22 cellular contexts compared by ENCODE assay signal in genomic region chr17:36661688-36662087, GRCh38.
DNase-seq lines count a peak whose midpoint lies in the region; ATAC-seq, FAIRE-seq and TF ChIP-seq lines count a peak whose summit lies in the region.
"Had no signal": no experiment of that assay in that cellular context is flagged by ENCODE, and none has a peak within 500 bp of the region (broad histone marks: within the 10 kb centered on the region; RNA-seq: fewer than 3 reads in every experiment).

No MANE protein-coding gene starts in this region.

- no peaks in the 10 kb centered on the region for H3K9me2 ChIP-seq in neural cell (ENCODE audit: insufficient read depth, low read length)

- H3K4me3 Mint-ChIP-seq in brain (peak overlapping the region; percentile 9 to 69 (median 49)), endodermal cell (no peak overlapping the region)
- H3K4me3 Mint-ChIP-seq: B cell; CD4-positive, CD25-positive, alpha-beta regulatory T cell; CD8-positive, alpha-beta memory T cell had no signal

- CTCF ChIA-PET in HepG2 (lab: Yijun Ruan, JAX; ENCODE audit: low intra/inter-chr PET ratio, low total read pairs), result no interaction called here

- FAIRE-seq in HepG2 (lab: Jason Lieb, UNC), result no peak
- FAIRE-seq: G401.6, GM12892, GM18507, H54 had no signal

- H3K27me3 ChIP-seq in HepG2 (ENCODE audit: control insufficient read depth in 1 of 2, insufficient read depth in 2 of 2, low read length in 2 of 2) (peaks cover 11 to 75% of the 10 kb centered on the region in 2 experiments), right lobe of liver (peaks cover 0 to 6% of the 10 kb centered on the region in 2 donors), neural cell (ENCODE audit: insufficient read depth, low read depth, low read length) (peaks cover 17% of the 10 kb centered on the region), brain microvascular endothelial cell (replicated peaks) (peaks cover 14% of the 10 kb centered on the region), endodermal cell (ENCODE audit: control insufficient read depth, insufficient read depth, low read length, poor library complexity, severe bottlenecking) (no peaks in the 10 kb centered on the region)

- intact Hi-C loops in HepG2 (cut with micrococcal nuclease; ENCODE audit: unreplicated experiment), result no loop called here
- intact Hi-C loops in right lobe of liver (cut with DNase I), result no loop called here

- H3K9me3 ChIP-seq in HepG2 (ENCODE audit: low read length) (no peaks in the 10 kb centered on the region), right lobe of liver (no peaks in the 10 kb centered on the region), neural cell (ENCODE audit: low read length) (no peaks in the 10 kb centered on the region), endodermal cell (ENCODE audit: control insufficient read depth, low read length) (no peaks in the 10 kb centered on the region)

- no peak for ATAC-seq in HepG2
- ATAC-seq in right lobe of liver, result no peak
- no peak for ATAC-seq in HG03354 (IDR thresholded peaks at IDR 0.05; ENCODE audit: poor library complexity, severe bottlenecking, unreplicated experiment)

- H3K4me1 ChIP-seq in HepG2 (ENCODE audit: insufficient read depth, low read length) (peaks cover 9% of the 10 kb centered on the region; the same call in 1 of the 2 replicates), right lobe of liver (no peaks in the 10 kb centered on the region), endodermal cell (ENCODE audit: control insufficient read depth, insufficient read depth, low read length) (no peaks in the 10 kb centered on the region)

- BruUV-seq in HepG2 (replicated peaks; lab: Mats Ljungman, UMichigan), result no TSS peak

- peaks cover 45% of the 10 kb centered on the region for H3K27me3 Mint-ChIP-seq in brain
- peaks cover 9% of the 10 kb centered on the region for H3K27me3 Mint-ChIP-seq in endodermal cell (ENCODE audit: insufficient read depth)

- H3K4me2 ChIP-seq in HepG2 (ENCODE audit: low read depth, low read length) (no peak overlapping the region), neural cell (ENCODE audit: low read length) (peak overlapping the region; percentile 54)

- H3K9me3 Mint-ChIP-seq in brain (peaks cover 0 to 2% (median 0%) of the 10 kb centered on the region in 5 experiments), endodermal cell (no peaks in the 10 kb centered on the region)
- H3K9me3 Mint-ChIP-seq: CD8-positive, alpha-beta memory T cell had no signal

- no peak overlapping the region for H3K27ac ChIP-seq in HepG2 (ENCODE audit: extremely low read length, insufficient read depth, low read length)
- H3K27ac ChIP-seq in right lobe of liver, result no peak overlapping the region
- peak overlapping the region; percentile 85 for H3K27ac ChIP-seq in neural cell (ENCODE audit: low read length)
- no peak overlapping the region for H3K27ac ChIP-seq in brain microvascular endothelial cell
- H3K27ac ChIP-seq in endodermal cell (ENCODE audit: low read depth, low read length), result no peak overlapping the region
- H3K27ac ChIP-seq: GM23248 had no signal

- TF ChIP-seq RAD21 in HepG2 (CRISPR knock-in tag; IDR thresholded peaks at IDR 0.05), result no peak
- no peak for TF ChIP-seq RAD21 in neural cell (conservative IDR thresholded peaks at IDR 0.05)

- no peak overlapping the region for H3K9ac ChIP-seq in HepG2 (ENCODE audit: insufficient read depth, low read depth, low read length)
- H3K9ac ChIP-seq in neural cell (ENCODE audit: low read length), result peak overlapping the region; percentile 40
- H3K9ac ChIP-seq in endodermal cell (ENCODE audit: extremely low read depth, low read length, poor library complexity, severe bottlenecking), result no peak overlapping the region
- H3K9ac ChIP-seq: GM23248 had no signal

- in situ Hi-C loops in HepG2 (cut with HindIII; ENCODE audit: extremely low pct_ligation_motif_present, low pct_unique_long_range_greater_than_20kb), result no loop called here
- in situ Hi-C loops in brain microvascular endothelial cell (cut with HindIII; ENCODE audit: low pct_ligation_motif_present, low sequenced_read_pairs), result no loop called here

- H2AFZ ChIP-seq in HepG2 (ENCODE audit: low read length), result no peak overlapping the region
- H2AFZ ChIP-seq in neural cell (ENCODE audit: low read depth, low read length), result no peak overlapping the region
- H2AFZ ChIP-seq: GM23248 had no signal

- no peak for TF ChIP-seq CTCF in HepG2 (CRISPR knock-in tag; IDR thresholded peaks at IDR 0.05)
- TF ChIP-seq CTCF in right lobe of liver (IDR thresholded peaks at IDR 0.05), result no peak
- no peak for TF ChIP-seq CTCF in brain (conservative IDR thresholded peaks at IDR 0.05)
- no peak for TF ChIP-seq CTCF in neural cell (IDR thresholded peaks at IDR 0.05; ENCODE audit: poor library complexity, severe bottlenecking)
- no peak for TF ChIP-seq CTCF in brain microvascular endothelial cell (IDR thresholded peaks at IDR 0.05; ENCODE audit: low read depth, low read length, missing control alignments)
- no peak for TF ChIP-seq CTCF in endodermal cell (conservative IDR thresholded peaks at IDR 0.05)

- H3K4me3 ChIP-seq in HepG2 (replicated peaks in 1 of 3; ENCODE audit: insufficient read depth in 1 of 3, low read depth in 2 of 3, low read length in 3 of 3), result no peak overlapping the region
- H3K4me3 ChIP-seq in right lobe of liver, result no peak overlapping the region
- H3K4me3 ChIP-seq in neural cell (ENCODE audit: low read length), result peak overlapping the region; percentile 56
- H3K4me3 ChIP-seq in brain microvascular endothelial cell (ENCODE audit: low read depth, low read length), result no peak overlapping the region
- H3K4me3 ChIP-seq in endodermal cell (ENCODE audit: low read length), result no peak overlapping the region
- H3K4me3 ChIP-seq: GM23248 had no signal

- H3K4me1 Mint-ChIP-seq in brain (peaks cover 74% of the 10 kb centered on the region), endodermal cell (peaks cover 13% of the 10 kb centered on the region)

- H3K36me3 Mint-ChIP-seq in brain (no peaks in the 10 kb centered on the region), endodermal cell (ENCODE audit: low read depth) (no peaks in the 10 kb centered on the region)

- H3K27ac Mint-ChIP-seq in brain, result peak overlapping the region in 4 of 5 experiments; percentile 36 to 98 (median 88)
- no peak overlapping the region for H3K27ac Mint-ChIP-seq in endodermal cell
- H3K27ac Mint-ChIP-seq: B cell had no signal

- H4K20me1 ChIP-seq in HepG2 (ENCODE audit: insufficient read depth, low read length) (no peaks in the 10 kb centered on the region), neural cell (ENCODE audit: insufficient read depth) (no peaks in the 10 kb centered on the region)

- H3K79me2 ChIP-seq in HepG2 (ENCODE audit: insufficient read depth, low read length) (no peaks in the 10 kb centered on the region), neural cell (replicated peaks; ENCODE audit: insufficient read depth, low read length) (no peaks in the 10 kb centered on the region)

- POLR2A ChIA-PET in HepG2 (lab: Yijun Ruan, JAX), result no interaction called here

- TF ChIP-seq POLR2A in HepG2 (IDR thresholded peaks at IDR 0.05; ENCODE audit: insufficient read depth in 1 of 2, low read depth in 2 of 2, low read length in 2 of 2), result no peak
- TF ChIP-seq POLR2A in right lobe of liver (IDR thresholded peaks at IDR 0.05), result no peak

- 57% methylated on average over 9 of the region's 9 CpGs for WGBS in HepG2 (ENCODE audit: low lambda C conversion rate)
- WGBS in right lobe of liver (ENCODE audit: insufficient coverage, low coverage, low lambda C conversion rate, missing lambda C conversion rate), result 54% methylated on average over 5 of the region's 9 CpGs
- 84 to 85% methylated on average over 6 to 9 of the region's 9 CpGs for WGBS in endodermal cell (ENCODE audit: insufficient coverage in 1 of 2, insufficient read length in 1 of 2), 2 experiments

- no peak for DNase-seq in HepG2 (ENCODE audit: low spot score)
- DNase-seq in right lobe of liver, result no peak
- DNase-seq in activated CD4-positive, alpha-beta T cell treated with anti-CD3 and anti-CD28 coated beads, Interleukin-2, amount 50 U/mL, for 48 hours, result no peak
- no peak for DNase-seq in brain microvascular endothelial cell
- no peak for DNase-seq in endodermal cell
- DNase-seq: 8988T; CD4-positive, CD25-positive, alpha-beta regulatory T cell; CD8-positive, alpha-beta memory T cell; DMS 273 treated with DMSO at 0.1 percent for 48 hours; DMS53; DND-41; EL; GM23248; HCEC 1CT had no signal

- TF ChIP-seq EP300 in HepG2 (IDR thresholded peaks at IDR 0.05; ENCODE audit: low read depth in 2 of 2, low read length in 2 of 2), result no peak
- TF ChIP-seq EP300 in HepG2 (CRISPR knock-in tag; IDR thresholded peaks at IDR 0.05; ENCODE audit: borderline replicate concordance), result no peak
- no peak for TF ChIP-seq EP300 in neural cell (conservative IDR thresholded peaks at IDR 0.05; ENCODE audit: poor library complexity, severe bottlenecking)

- no peaks in the 10 kb centered on the region for H3K36me3 ChIP-seq in HepG2 (replicated peaks in 1 of 2; ENCODE audit: control insufficient read depth in 1 of 2, insufficient read depth in 2 of 2, low read length in 2 of 2)
- H3K36me3 ChIP-seq in right lobe of liver, result no peaks in the 10 kb centered on the region
- H3K36me3 ChIP-seq in neural cell (ENCODE audit: insufficient read depth, low read length), result no peaks in the 10 kb centered on the region
- H3K36me3 ChIP-seq in brain microvascular endothelial cell (replicated peaks), result no peaks in the 10 kb centered on the region
- no peaks in the 10 kb centered on the region for H3K36me3 ChIP-seq in endodermal cell (ENCODE audit: control insufficient read depth, insufficient read depth, low read length)

- no peaks in the 10 kb centered on the region for H3F3A ChIP-seq in neural cell (ENCODE audit: insufficient read depth, low read length, poor library complexity, severe bottlenecking)

TF ChIP-seq in HepG2, 621 proteins besides CTCF, POLR2A, EP300 and RAD21 (continues in another document):
- no peak for TF ChIP-seq GPN1 (CRISPR knock-in tag; IDR thresholded peaks at IDR 0.05; ENCODE audit: borderline replicate concordance)
